Comparison of ENCODE assay signal across 1 cellular context in genomic region chr1:50968884-50969610, GRCh38.
TF ChIP-seq lines count a peak whose summit lies in the region.

No MANE protein-coding gene starts in this region.

TF ChIP-seq in HepG2, 621 proteins besides CTCF, POLR2A, EP300 and RAD21 (continued from another document and continues in another):
- TF ChIP-seq ZNF281 (CRISPR knock-in tag; IDR thresholded peaks at IDR 0.05; ENCODE audit: borderline replicate concordance) (no peak), YEATS2 (CRISPR knock-in tag; IDR thresholded peaks at IDR 0.05; ENCODE audit: borderline replicate concordance) (no peak), ZNF263 (CRISPR knock-in tag; IDR thresholded peaks at IDR 0.05) (no peak), ZNF639 (CRISPR knock-in tag; conservative IDR thresholded peaks at IDR 0.05) (no peak), CAMTA2 (CRISPR knock-in tag; IDR thresholded peaks at IDR 0.05; ENCODE audit: borderline replicate concordance) (peak; percentile 16; the same call in 1 of the 2 replicates), SALL2 (CRISPR knock-in tag; IDR thresholded peaks at IDR 0.05) (no peak; the same call in 1 of the 2 replicates), REXO4 (CRISPR knock-in tag; IDR thresholded peaks at IDR 0.05; ENCODE audit: borderline replicate concordance) (no peak), ESRRA (CRISPR knock-in tag; IDR thresholded peaks at IDR 0.05; ENCODE audit: low read depth) (peak; percentile 24; the same call in 1 of the 2 replicates), MIXL1 (CRISPR knock-in tag; IDR thresholded peaks at IDR 0.05) (no peak), YEATS4 (CRISPR knock-in tag; IDR thresholded peaks at IDR 0.05; ENCODE audit: borderline replicate concordance) (no peak; the same call in 1 of the 2 replicates), PHF8 (CRISPR knock-in tag; IDR thresholded peaks at IDR 0.05) (0 out of 2 replicates have a peak, but pooled peaks have one; percentile 9), SMYD3 (CRISPR knock-in tag; IDR thresholded peaks at IDR 0.05) (no peak), MED13 (CRISPR knock-in tag; IDR thresholded peaks at IDR 0.05) (no peak), ZNF256 (CRISPR knock-in tag; conservative IDR thresholded peaks at IDR 0.05) (no peak), STAG1 (CRISPR knock-in tag; IDR thresholded peaks at IDR 0.05) (no peak), ZNF276 (CRISPR knock-in tag; IDR thresholded peaks at IDR 0.05; ENCODE audit: low read depth) (no peak; the same call in 1 of the 2 replicates), ZNF703 (CRISPR knock-in tag; IDR thresholded peaks at IDR 0.05; ENCODE audit: borderline replicate concordance) (no peak), DBP (CRISPR knock-in tag; IDR thresholded peaks at IDR 0.05; ENCODE audit: not compliant biosample characterization) (no peak), NCOA2 (CRISPR knock-in tag; IDR thresholded peaks at IDR 0.05) (no peak), ETS1 (CRISPR knock-in tag; IDR thresholded peaks at IDR 0.05) (no peak), ZNF335 (CRISPR knock-in tag; IDR thresholded peaks at IDR 0.05) (no peak), RFXANK (CRISPR knock-in tag; IDR thresholded peaks at IDR 0.05) (no peak), MXI1 (IDR thresholded peaks at IDR 0.05; ENCODE audit: borderline replicate concordance, low read depth, low read length) (no peak), ZNF770 (CRISPR knock-in tag; IDR thresholded peaks at IDR 0.05) (peak; percentile 30; the same call in 1 of the 2 replicates), ZNF337 (CRISPR knock-in tag; IDR thresholded peaks at IDR 0.05; ENCODE audit: borderline replicate concordance, low read depth) (no peak), MAZ (IDR thresholded peaks at IDR 0.05; ENCODE audit: borderline replicate concordance, low read depth, low read length) (no peak), MAZ (CRISPR knock-in tag; IDR thresholded peaks at IDR 0.05; ENCODE audit: low read depth) (0 out of 2 replicates have a peak, but pooled peaks have one; percentile 43), REL (CRISPR knock-in tag; conservative IDR thresholded peaks at IDR 0.05) (no peak), HES4 (CRISPR knock-in tag; IDR thresholded peaks at IDR 0.05; ENCODE audit: borderline replicate concordance) (no peak), ZBTB10 (CRISPR knock-in tag; IDR thresholded peaks at IDR 0.05; ENCODE audit: borderline replicate concordance) (no peak), BORCS8-MEF2B (CRISPR knock-in tag; IDR thresholded peaks at IDR 0.05) (no peak), MXD3 (CRISPR knock-in tag; IDR thresholded peaks at IDR 0.05) (no peak), SALL1 (CRISPR knock-in tag; IDR thresholded peaks at IDR 0.05) (no peak), CSRNP2 (CRISPR knock-in tag; conservative IDR thresholded peaks at IDR 0.05; ENCODE audit: low read depth) (no peak), SP5 (CRISPR knock-in tag; IDR thresholded peaks at IDR 0.05; ENCODE audit: borderline replicate concordance, low read depth) (no peak), ZNF616 (CRISPR knock-in tag; IDR thresholded peaks at IDR 0.05; ENCODE audit: low read depth) (no peak), PREB (CRISPR knock-in tag; IDR thresholded peaks at IDR 0.05) (no peak), ZNF788 (CRISPR knock-in tag; IDR thresholded peaks at IDR 0.05; ENCODE audit: borderline replicate concordance) (0 out of 2 replicates have a peak, but pooled peaks have one; percentile 18), SKI (IDR thresholded peaks at IDR 0.05; ENCODE audit: partially characterized antibody) (no peak), AGO2 (optimal IDR thresholded peaks at IDR 0.05; ENCODE audit: low read depth, low read length) (peak; percentile 39), TRIM24 (CRISPR knock-in tag; IDR thresholded peaks at IDR 0.05) (no peak), ZSCAN25 (CRISPR knock-in tag; IDR thresholded peaks at IDR 0.05) (peak; percentile 80; the same call in 1 of the 2 replicates), ZNF766 (CRISPR knock-in tag; IDR thresholded peaks at IDR 0.05; ENCODE audit: borderline replicate concordance) (no peak; the same call in 1 of the 2 replicates), ADNP (CRISPR knock-in tag; IDR thresholded peaks at IDR 0.05) (no peak), ZNF143 (CRISPR knock-in tag; IDR thresholded peaks at IDR 0.05) (no peak), ZNF282 (IDR thresholded peaks at IDR 0.05; ENCODE audit: partially characterized antibody) (no peak)
